8 cellular contexts compared by ENCODE assay signal in genomic region chr5:16894236-16895057, GRCh38. TPM values are rescaled to one million over a fixed set of nuclear protein-coding genes. Genes with fewer than 3 reads are reported as not detected.
DNase-seq lines count a peak whose midpoint lies in the region; ATAC-seq lines count a peak whose summit lies in the region.

No MANE protein-coding gene starts in this region.

- peak; percentile 85 for DNase-seq in GM04503 (ENCODE audit: low read depth)
- peak; percentile 81 for DNase-seq in NCI-H510A (lab: John Stamatoyannopoulos, UW)
- DNase-seq in dermis microvascular lymphatic vessel endothelial cell (ENCODE audit: low read depth in 2 of 2): peak; percentile 49 to 94
- DNase-seq in non-pigmented ciliary epithelial cell (ENCODE audit: low read depth): peak; percentile 91
- DNase-seq in activated T-cell treated with anti-CD3 and anti-CD28 coated beads for 4 hours: no peak
- no peak for DNase-seq in AML-193 (lab: John Stamatoyannopoulos, UW)

- ATAC-seq in HG03159 (IDR thresholded peaks at IDR 0.05; ENCODE audit: unreplicated experiment) (no peak), GM19023 (IDR thresholded peaks at IDR 0.05; ENCODE audit: unreplicated experiment) (no peak)

RNA-seq across cellular contexts. Expression of gene MYO10, which starts 41.6 kb away (rescaled TPM):
- 46.1 and 76.5 TPM in 2 replicates for total RNA-seq in dermis microvascular lymphatic vessel endothelial cell

Comparison
In these comparisons a context has a peak if more than half of its experiments do, and no peak if none do; other contexts are left out.
1. DNase-seq: peak in GM04503 (single experiment), NCI-H510A (single experiment), dermis microvascular lymphatic vessel endothelial cell (2 of 2) and non-pigmented ciliary epithelial cell (single experiment); none in activated T-cell treated with anti-CD3 and anti-CD28 coated beads for 4 hours (single experiment) and AML-193 (0 of 2).